In genomic region chr18:73136134-73136533, GRCh38 we compare ENCODE assay signal across 12 cellular contexts.
DNase-seq lines count a peak whose midpoint lies in the region; ATAC-seq and TF ChIP-seq lines count a peak whose summit lies in the region.
"Had no signal": no experiment of that assay in that cellular context is flagged by ENCODE, and none has a peak within 500 bp of the region (broad histone marks: within the 10 kb centered on the region; RNA-seq: fewer than 3 reads in every experiment).

No MANE protein-coding gene starts in this region.

- no peaks in the 10 kb centered on the region for H3K79me2 ChIP-seq in Karpas-422 (ENCODE audit: low read length)

- H3K36me3 ChIP-seq in Karpas-422 (ENCODE audit: insufficient read depth, low read length): no peaks in the 10 kb centered on the region
- H3K36me3 ChIP-seq: ascending aorta had no signal

- no peak overlapping the region for H2AFZ ChIP-seq in Karpas-422 (ENCODE audit: low read length)

- H3K27ac Mint-ChIP-seq in osteocyte (ENCODE audit: unreplicated experiment): no peak overlapping the region
- H3K27ac Mint-ChIP-seq: CD4-positive, CD25-positive, alpha-beta regulatory T cell; memory B cell had no signal

- no peaks in the 10 kb centered on the region for H3K27me3 ChIP-seq in Karpas-422 (ENCODE audit: low read length)
- H3K27me3 ChIP-seq: ascending aorta had no signal

- TF ChIP-seq CTCF in VCaP (conservative IDR thresholded peaks at IDR 0.05) (peak; percentile 78), osteocyte (IDR thresholded peaks at IDR 0.05) (peak; percentile 50)

- peaks cover 17% of the 10 kb centered on the region for H3K9me3 ChIP-seq in Karpas-422 (ENCODE audit: low read length)
- H3K9me3 ChIP-seq: ascending aorta had no signal

- H3K9me3 Mint-ChIP-seq in osteocyte (ENCODE audit: unreplicated experiment): no peaks in the 10 kb centered on the region

- DNase-seq in NCI-H2171 treated with DMSO at 0.1 percent for 48 hours (lab: John Stamatoyannopoulos, UW) (peak; percentile 11), NCI-H2171 (lab: John Stamatoyannopoulos, UW) (no peak), Karpas-422 (peak; percentile 53), osteocyte (ENCODE audit: extremely low spot score, unreplicated experiment) (no peak)
- DNase-seq: CD4-positive, CD25-positive, alpha-beta regulatory T cell had no signal

- no peaks in the 10 kb centered on the region for H3K4me1 Mint-ChIP-seq in osteocyte (ENCODE audit: unreplicated experiment)
- H3K4me1 Mint-ChIP-seq: CD4-positive, CD25-positive, alpha-beta regulatory T cell had no signal

- H3K4me1 ChIP-seq in Karpas-422 (ENCODE audit: low read length): no peaks in the 10 kb centered on the region
- H3K4me1 ChIP-seq: ascending aorta had no signal

- H3K27me3 Mint-ChIP-seq in osteocyte (ENCODE audit: unreplicated experiment): peaks cover 7% of the 10 kb centered on the region
- H3K27me3 Mint-ChIP-seq: CD4-positive, CD25-positive, alpha-beta regulatory T cell; memory B cell had no signal

- H3K36me3 Mint-ChIP-seq in osteocyte (ENCODE audit: unreplicated experiment): no peaks in the 10 kb centered on the region
- H3K36me3 Mint-ChIP-seq: CD4-positive, CD25-positive, alpha-beta regulatory T cell; memory B cell had no signal

- no peaks in the 10 kb centered on the region for H3K9me2 ChIP-seq in Karpas-422 (replicated peaks; ENCODE audit: insufficient read depth, low read length)

- H3K4me3 Mint-ChIP-seq in osteocyte (ENCODE audit: unreplicated experiment): no peak overlapping the region
- H3K4me3 Mint-ChIP-seq: CD4-positive, CD25-positive, alpha-beta regulatory T cell; memory B cell had no signal

- TF ChIP-seq POLR2A in GM18505 (IDR thresholded peaks at IDR 0.05; ENCODE audit: borderline replicate concordance, extremely low read depth, insufficient read depth, insufficient read length): no peak

- ATAC-seq in GM18505 (IDR thresholded peaks at IDR 0.05; ENCODE audit: unreplicated experiment) (no peak), HG03520 (IDR thresholded peaks at IDR 0.05; ENCODE audit: unreplicated experiment) (no peak), HG02678 (IDR thresholded peaks at IDR 0.05; ENCODE audit: unreplicated experiment) (no peak)
- ATAC-seq: HCT116 had no signal

- no peaks in the 10 kb centered on the region for H4K20me1 ChIP-seq in Karpas-422 (ENCODE audit: insufficient read depth, low read depth, low read length)

- no peak overlapping the region for H3K9ac ChIP-seq in Karpas-422 (ENCODE audit: low read length)

- H3K4me2 ChIP-seq in Karpas-422 (ENCODE audit: low read depth, low read length, poor library complexity, severe bottlenecking): no peak overlapping the region

- no peak overlapping the region for H3K27ac ChIP-seq in Karpas-422 (ENCODE audit: low read length)
- H3K27ac ChIP-seq in VCaP: no peak overlapping the region; the same call in 1 of the 2 replicates
- H3K27ac ChIP-seq: ascending aorta had no signal

- no peak overlapping the region for H3K4me3 ChIP-seq in Karpas-422 (ENCODE audit: low read length)
- H3K4me3 ChIP-seq: ascending aorta had no signal

Comparison
In these comparisons a context has a peak if more than half of its experiments do, and no peak if none do; other contexts are left out.
1. DNase-seq: peak in NCI-H2171 treated with DMSO at 0.1 percent for 48 hours (single experiment) and Karpas-422 (single experiment); none in NCI-H2171 (single experiment) and osteocyte (single experiment).